ENCODE assay signal across 31 cellular contexts in the genomic region with DNA sequence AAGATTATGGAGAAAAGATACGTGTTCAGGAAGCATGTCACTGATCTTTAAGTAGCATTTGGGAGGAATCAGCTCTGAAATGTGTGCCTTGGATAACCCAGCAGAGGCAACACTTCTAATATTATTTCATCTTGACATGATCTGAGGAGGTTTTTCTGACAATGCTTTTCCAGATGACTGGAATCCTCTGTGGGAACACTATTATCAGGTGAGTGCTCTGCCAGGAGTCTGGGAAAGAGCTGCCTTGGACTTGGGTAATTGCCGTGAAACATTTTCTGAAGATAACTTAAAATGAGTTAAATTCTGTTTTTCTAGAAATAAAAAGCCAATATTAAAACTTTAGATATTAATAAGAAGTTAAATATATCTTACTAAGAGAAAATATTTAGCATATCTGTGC.
"Had no signal": no experiment of that assay in that cellular context is flagged by ENCODE, and none has a peak within 500 bp of the region (broad histone marks: within the 10 kb centered on the region; RNA-seq: fewer than 3 reads in every experiment).

No MANE protein-coding gene starts in this region.

- ATAC-seq: activated naive CD4-positive, alpha-beta T cell treated with anti-CD3 and anti-CD28 coated beads, Interleukin-2, amount 50 U/mL, for 72 hours; activated naive CD8-positive, alpha-beta T cell treated with anti-CD3 and anti-CD28 coated beads, Interleukin-2, amount 50 U/mL, for 24 hours; activated T-cell treated with anti-CD3 and anti-CD28 coated beads, Interleukin-2, amount 50 U/mL, for 4 hours; activated T-cell treated with anti-CD3 and anti-CD28 coated beads, Interleukin-2, amount 50 U/mL, for 72 hours; activated T-helper 17 cell treated with anti-CD3 and anti-CD28 coated beads, Interleukin-2, amount 50 U/mL, for 72 hours; body of pancreas had no signal

- H3K36me3 ChIP-seq: adrenal gland, ascending aorta, brain microvascular endothelial cell, breast epithelium, cardiac muscle cell had no signal

- H3K27ac ChIP-seq: adrenal gland, ascending aorta, body of pancreas, brain microvascular endothelial cell, breast epithelium, cardiac muscle cell had no signal

- H3K9me3 ChIP-seq: adrenal gland, ascending aorta, body of pancreas, breast epithelium had no signal

- DNase-seq: activated effector memory CD4-positive, alpha-beta T cell treated with anti-CD3 and anti-CD28 coated beads, Interleukin-2, amount 50 U/mL, for 16 hours; activated effector memory CD4-positive, alpha-beta T cell treated with Interleukin-2 at 50 U/mL for 16 hours; activated gamma-delta T cell; activated gamma-delta T cell treated with Interleukin-2 at 50 U/mL for 16 hours; activated naive CD4-positive, alpha-beta T cell; activated naive CD4-positive, alpha-beta T cell treated with anti-CD3 and anti-CD28 coated beads for 36 hours; activated naive CD4-positive, alpha-beta T cell treated with anti-CD3 and anti-CD28 coated beads, Interleukin-2, amount 10 ng/mL, durations not matched to agents 7 days and 5 days; activated naive CD4-positive, alpha-beta T cell treated with anti-CD3 and anti-CD28 coated beads, Interleukin-2, amount 50 U/mL, for 16 hours; activated naive CD4-positive, alpha-beta T cell treated with Interleukin-2 at 50 U/mL for 16 hours; activated naive CD8-positive, alpha-beta T cell treated with anti-CD3 and anti-CD28 coated beads for 36 hours; activated naive CD8-positive, alpha-beta T cell treated with anti-CD3 and anti-CD28 coated beads, Interleukin-2, amount 10 ng/mL, durations not matched to agents 7 days and 5 days; activated naive CD8-positive, alpha-beta T cell treated with anti-CD3 and anti-CD28 coated beads, Interleukin-2, amount 50 U/mL, for 24 hours; activated T-cell treated with anti-CD3 and anti-CD28 coated beads, Interleukin-2, amount 50 U/mL, for 24 hours; activated T-cell treated with anti-CD3 and anti-CD28 coated beads, Interleukin-2, amount 50 U/mL, for 4 hours; activated T-cell treated with anti-CD3 and anti-CD28 coated beads, Interleukin-2, amount 50 U/mL, for 48 hours; activated T-cell treated with anti-CD3 and anti-CD28 coated beads, Interleukin-2, amount 50 U/mL, for 72 hours; adrenal gland; amniotic stem cell; amygdala; anterior cingulate cortex; aorta; body of pancreas; brain microvascular endothelial cell; caudate nucleus; central memory CD4-positive, alpha-beta T cell; cerebellar nuclear complex had no signal

- H3K27me3 ChIP-seq: ascending aorta, body of pancreas, cardiac muscle cell had no signal

- H3K4me3 ChIP-seq: adrenal gland, ascending aorta, body of pancreas, breast epithelium, cardiac muscle cell had no signal
